9 cellular contexts compared by ENCODE assay signal in genomic region chr12:122944588-122944987, GRCh38. TPM values are rescaled to one million over a fixed set of nuclear protein-coding genes. Genes with fewer than 3 reads are reported as not detected.
A peak's percentile ranks its signal among the peaks of the same experiment; 100 is the strongest.
DNase-seq lines count a peak whose midpoint lies in the region; ATAC-seq, FAIRE-seq and TF ChIP-seq lines count a peak whose summit lies in the region.
"Had no signal": no experiment of that assay in that cellular context is flagged by ENCODE, and none has a peak within 500 bp of the region (broad histone marks: within the 10 kb centered on the region; RNA-seq: fewer than 3 reads in every experiment).

No MANE protein-coding gene starts in this region.

- no peak overlapping the region for H3K4me3 ChIP-seq in kidney (ENCODE audit: low read length in 2 of 2)

- no peak overlapping the region for H3K27ac ChIP-seq in kidney (ENCODE audit: low read depth in 2 of 2, low read length in 2 of 2)

- no peaks in the 10 kb centered on the region for H3K36me3 ChIP-seq in kidney (ENCODE audit: control insufficient read depth in 1 of 2, insufficient read depth in 2 of 2, low read length in 2 of 2)

- peaks cover 42% of the 10 kb centered on the region for H3K4me1 Mint-ChIP-seq in MCF 10A (ENCODE audit: insufficient read depth, unreplicated experiment)

- H3K9me3 Mint-ChIP-seq in MCF 10A (ENCODE audit: unreplicated experiment): no peaks in the 10 kb centered on the region
- H3K9me3 Mint-ChIP-seq: activated naive CD4-positive, alpha-beta T cell treated with anti-CD3 and anti-CD28 coated beads, Interleukin-2, amount 50 U/mL, for 24 hours had no signal

- peaks cover 0 to 2% of the 10 kb centered on the region in 2 donors for H3K4me1 ChIP-seq in kidney (ENCODE audit: control insufficient read depth in 1 of 2, insufficient read depth in 1 of 2, low read depth in 1 of 2, low read length in 2 of 2)

- CTCF ChIA-PET in MCF 10A (lab: Yijun Ruan, JAX): interaction anchor here (0.7 to 15.1 kb wide), 6 partner anchors 8 to 298 kb away, joined by 3 to 230 read pairs (median 4); no protein-coding TSS in a partner anchor

- H3K4me3 Mint-ChIP-seq in MCF 10A (ENCODE audit: unreplicated experiment): no peak overlapping the region
- H3K4me3 Mint-ChIP-seq: activated naive CD4-positive, alpha-beta T cell treated with anti-CD3 and anti-CD28 coated beads, Interleukin-2, amount 50 U/mL, for 24 hours had no signal

- peak; percentile 53 for DNase-seq in LoVo (ENCODE audit: low spot score)
- DNase-seq in MCF 10A (ENCODE audit: unreplicated experiment): peak; percentile 92
- DNase-seq in kidney: peak; percentile 88
- DNase-seq in superior temporal gyrus (ENCODE audit: extremely low spot score): peak; percentile 81
- no peak for DNase-seq in activated CD4-positive, alpha-beta T cell treated with anti-CD3 and anti-CD28 coated beads, Interleukin-2, amount 50 U/mL, for 48 hours
- no peak for DNase-seq in iPS-NIHi7 (ENCODE audit: extremely low spot score)

- no peak overlapping the region for H3K9ac ChIP-seq in kidney (ENCODE audit: low read length in 2 of 2)

- peaks cover 6% of the 10 kb centered on the region for H3K36me3 Mint-ChIP-seq in MCF 10A (ENCODE audit: insufficient read depth, unreplicated experiment)

- no peak for ATAC-seq in GM18909 (IDR thresholded peaks at IDR 0.05; ENCODE audit: poor library complexity, unreplicated experiment)
- no peak for ATAC-seq in GM21717 (IDR thresholded peaks at IDR 0.05; ENCODE audit: unreplicated experiment)

- TF ChIP-seq CTCF in MCF 10A (IDR thresholded peaks at IDR 0.05; ENCODE audit: unreplicated experiment) (no peak), kidney (IDR thresholded peaks at IDR 0.05; ENCODE audit: borderline replicate concordance, extremely low read depth, insufficient read depth) (no peak)

- POLR2A ChIA-PET in MCF 10A (lab: Yijun Ruan, JAX): interaction anchor here (0.8 to 11.2 kb wide), 5 partner anchors 26 to 157 kb away, joined by 3 to 240 read pairs (median 4); partner anchors contain the start of gene VPS37B

- no TSS peak for BruUV-seq in MCF 10A (replicated peaks; lab: Mats Ljungman, UMichigan)

- H3K27ac Mint-ChIP-seq in MCF 10A (ENCODE audit: low read depth, unreplicated experiment): no peak overlapping the region

- no peak for FAIRE-seq in kidney (lab: Jason Lieb, UNC)

- no peaks in the 10 kb centered on the region for H3K27me3 Mint-ChIP-seq in MCF 10A (ENCODE audit: insufficient read depth, unreplicated experiment)
- H3K27me3 Mint-ChIP-seq: activated naive CD4-positive, alpha-beta T cell treated with anti-CD3 and anti-CD28 coated beads, Interleukin-2, amount 50 U/mL, for 24 hours had no signal

- no peaks in the 10 kb centered on the region for H3K9me3 ChIP-seq in kidney (ENCODE audit: control insufficient read depth in 1 of 2, low read length in 2 of 2)

- intact Hi-C loops in MCF 10A (cut with micrococcal nuclease): no loop called here
- intact Hi-C loops in kidney (cut with DNase I): no loop called here

RNA-seq across cellular contexts. Expression of gene ABCB9, which starts 21.7 kb away (rescaled TPM):
- total RNA-seq in MCF 10A (2022): 1.6 and 3.2 TPM in 2 replicates
- total RNA-seq in kidney: 7.6 TPM
- polyA plus RNA-seq in kidney (ENCODE audit: insufficient read depth, low read depth, low replicate concordance): 4.6 TPM

RNA-seq across cellular contexts. Expression of gene OGFOD2, which starts 30.5 kb away (rescaled TPM):
- 17.5 and 22.5 TPM in 2 replicates for total RNA-seq in MCF 10A (2022)
- total RNA-seq in kidney: 22.9 TPM
- 27.5 TPM for polyA plus RNA-seq in kidney (ENCODE audit: insufficient read depth, low read depth, low replicate concordance)

RNA-seq across cellular contexts. Expression of gene ARL6IP4, which starts 35.9 kb away (rescaled TPM):
- 198 and 238 TPM in 2 replicates for total RNA-seq in MCF 10A (2022)
- total RNA-seq in kidney: 168 TPM
- polyA plus RNA-seq in kidney (ENCODE audit: insufficient read depth, low read depth, low replicate concordance): 362 TPM

RNA-seq across cellular contexts. Expression of gene VPS37B, which starts 48.7 kb away (rescaled TPM):
- total RNA-seq in MCF 10A (2022): 33.8 and 37.6 TPM in 2 replicates
- total RNA-seq in kidney: 47.8 TPM
- 21.4 TPM for polyA plus RNA-seq in kidney (ENCODE audit: insufficient read depth, low read depth, low replicate concordance)

Comparison
In these comparisons a context has a peak if more than half of its experiments do, and no peak if none do; other contexts are left out.
1. DNase-seq: peak in LoVo (single experiment), MCF 10A (single experiment), kidney (single experiment) and superior temporal gyrus (single experiment); none in activated CD4-positive, alpha-beta T cell treated with anti-CD3 and anti-CD28 coated beads, Interleukin-2, amount 50 U/mL, for 48 hours (0 of 2) and iPS-NIHi7 (single experiment).